Comparison of ENCODE assay signal across 21 cellular contexts in the genomic region with DNA sequence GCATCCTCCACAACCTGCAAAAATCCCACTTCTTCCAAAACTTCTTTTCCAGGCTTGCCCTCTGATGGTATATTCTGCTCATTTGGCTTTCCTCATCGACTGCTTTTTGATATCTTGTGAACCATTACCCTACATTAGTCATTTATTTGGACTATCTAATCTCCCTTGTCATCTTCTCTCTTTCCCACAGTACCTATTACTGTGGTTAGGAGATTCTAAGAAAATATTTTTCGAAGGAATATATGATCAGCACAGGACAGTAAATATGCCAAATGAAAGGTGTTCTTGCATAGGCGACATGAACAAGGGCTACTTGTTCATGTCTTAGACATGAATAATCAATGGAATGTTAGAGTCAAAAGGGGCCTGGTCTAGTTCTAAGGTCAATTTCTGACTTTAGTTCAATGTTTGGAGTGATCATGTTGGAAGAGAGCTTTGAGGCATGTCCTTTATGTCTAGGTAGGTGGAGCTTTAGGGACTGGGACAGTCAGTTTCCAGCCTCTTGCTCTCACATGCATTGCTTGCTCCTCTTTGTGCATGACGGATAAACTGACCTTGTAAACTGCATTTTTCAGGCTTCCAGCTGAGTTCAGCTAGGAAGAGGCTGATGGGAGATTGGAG.
"Had no signal": no experiment of that assay in that cellular context is flagged by ENCODE, and none has a peak within 500 bp of the region (broad histone marks: within the 10 kb centered on the region; RNA-seq: fewer than 3 reads in every experiment).

No MANE protein-coding gene starts in this region.

- H3K4me1 ChIP-seq: SJSA1 had no signal

- H3K9me3 ChIP-seq: SJSA1 had no signal

- H3K27me3 ChIP-seq: SJSA1 had no signal

- H3K4me3 ChIP-seq: SJSA1, SK-N-MC had no signal

- ATAC-seq: Panc1 had no signal

- FAIRE-seq: HTR-8/SVneo had no signal

- DNase-seq: Karpas-422, KG1, MV-4-11, NCI-H1048, NCI-H1105 treated with DMSO at 0.1 percent for 48 hours, NCI-H1417 treated with DMSO at 0.1 percent for 48 hours, NCI-H146, NCI-H1694 treated with DMSO at 0.1 percent for 48 hours, NCI-H1930, NCI-H2081, NCI-H2107, NCI-H2227 treated with DMSO at 0.1 percent for 48 hours, NCI-H524, NCI-H526 treated with DMSO at 0.1 percent for 48 hours, NCI-H774, Right ventricle myocardium superior, SIG-M5 had no signal

- H3K27ac ChIP-seq: SJSA1, SK-N-MC had no signal

- H3K36me3 ChIP-seq: SJSA1 had no signal
